ENCODE assay signal across 22 cellular contexts in genomic region chr5:135189024-135189423, GRCh38.
"Had no signal": no experiment of that assay in that cellular context is flagged by ENCODE, and none has a peak within 500 bp of the region (broad histone marks: within the 10 kb centered on the region; RNA-seq: fewer than 3 reads in every experiment).

No MANE protein-coding gene starts in this region.

- ATAC-seq: activated CD4-positive, alpha-beta T cell treated with anti-CD3 and anti-CD28 coated beads for 36 hours; activated naive CD8-positive, alpha-beta T cell treated with anti-CD3 and anti-CD28 coated beads, Interleukin-2, amount 50 U/mL, for 24 hours; body of pancreas; natural killer cell; psoas muscle; right cardiac atrium; stimulated activated memory B cell treated with anti-CD40 and anti-IgM and Interleukin-4, amounts not matched to agents 10 μg/mL and 1 μg/mL and 100 μg/mL, for 72 hours had no signal

- H3K4me3 ChIP-seq: body of pancreas, cardiac muscle cell, left ventricle myocardium inferior, psoas muscle, thoracic aorta, upper lobe of left lung had no signal

- DNase-seq: activated B cell treated with CpG ODN at 0.5 μM for 24 hours; activated CD4-positive, alpha-beta T cell treated with anti-CD3 and anti-CD28 coated beads for 36 hours; activated CD4-positive, alpha-beta T cell treated with anti-CD3 and anti-CD28 coated beads, Interleukin-2, amount 50 U/mL, for 4 hours; activated gamma-delta T cell; activated naive CD4-positive, alpha-beta T cell treated with anti-CD3 and anti-CD28 coated beads, Interleukin-2, amount 50 U/mL, for 16 hours; activated naive CD8-positive, alpha-beta T cell treated with anti-CD3 and anti-CD28 coated beads, Interleukin-2, amount 50 U/mL, for 24 hours; activated T-cell treated with anti-CD3 and anti-CD28 coated beads for 4 hours; anterior cingulate cortex; body of pancreas; cortex of kidney; foreskin melanocyte; left ventricle myocardium inferior; natural killer cell; psoas muscle; right cardiac atrium; stimulated activated CD4-positive, alpha-beta T cell treated with anti-CD3 and anti-CD28 coated beads, Interleukin-2, amount 100 ng/mL, for 24 hours; T1000; upper lobe of left lung had no signal

- H3K9me3 ChIP-seq: body of pancreas, left ventricle myocardium inferior, psoas muscle, thoracic aorta, upper lobe of left lung had no signal

- H3K4me3 Mint-ChIP-seq: activated B cell treated with CpG ODN at 0.5 μM for 24 hours; activated CD4-positive, alpha-beta T cell treated with anti-CD3 and anti-CD28 coated beads for 36 hours; activated naive CD8-positive, alpha-beta T cell treated with anti-CD3 and anti-CD28 coated beads, Interleukin-2, amount 50 U/mL, for 24 hours; activated T-helper 1 cell treated with anti-CD3 and anti-CD28 coated beads, Interleukin-12 subunit alpha, Interleukin-12 subunit beta, Interleukin-2, Interleukin-4 antibody, amounts not matched to agents 30 ng/mL and 10 ng/mL and 1 ng/mL, durations not matched to agents 14 hours and 24 hours and 36 hours; natural killer cell; stimulated activated memory B cell treated with anti-CD40 and anti-IgM and Interleukin-4, amounts not matched to agents 10 μg/mL and 1 μg/mL and 100 μg/mL, for 72 hours had no signal

- H3K36me3 ChIP-seq: cardiac muscle cell, left ventricle myocardium inferior, thoracic aorta, upper lobe of left lung had no signal

- H3K36me3 Mint-ChIP-seq: natural killer cell; stimulated activated memory B cell treated with anti-CD40 and anti-IgM and Interleukin-4, amounts not matched to agents 10 μg/mL and 1 μg/mL and 100 μg/mL, for 72 hours had no signal

- H3K27me3 ChIP-seq: body of pancreas had no signal

- H3K27ac ChIP-seq: body of pancreas, cardiac muscle cell, left ventricle myocardium inferior, psoas muscle, thoracic aorta, upper lobe of left lung had no signal

- H3K27ac Mint-ChIP-seq: activated B cell treated with CpG ODN at 0.5 μM for 24 hours; activated CD4-positive, alpha-beta T cell treated with anti-CD3 and anti-CD28 coated beads for 36 hours; activated naive CD8-positive, alpha-beta T cell treated with anti-CD3 and anti-CD28 coated beads, Interleukin-2, amount 50 U/mL, for 24 hours; activated T-helper 1 cell treated with anti-CD3 and anti-CD28 coated beads, Interleukin-12 subunit alpha, Interleukin-12 subunit beta, Interleukin-2, Interleukin-4 antibody, amounts not matched to agents 30 ng/mL and 10 ng/mL and 1 ng/mL, durations not matched to agents 14 hours and 24 hours and 36 hours; natural killer cell; stimulated activated memory B cell treated with anti-CD40 and anti-IgM and Interleukin-4, amounts not matched to agents 10 μg/mL and 1 μg/mL and 100 μg/mL, for 72 hours had no signal

- H3K9me3 Mint-ChIP-seq: activated B cell treated with CpG ODN at 0.5 μM for 24 hours; activated naive CD8-positive, alpha-beta T cell treated with anti-CD3 and anti-CD28 coated beads, Interleukin-2, amount 50 U/mL, for 24 hours; activated T-helper 1 cell treated with anti-CD3 and anti-CD28 coated beads, Interleukin-12 subunit alpha, Interleukin-12 subunit beta, Interleukin-2, Interleukin-4 antibody, amounts not matched to agents 30 ng/mL and 10 ng/mL and 1 ng/mL, durations not matched to agents 14 hours and 24 hours and 36 hours; natural killer cell; stimulated activated memory B cell treated with anti-CD40 and anti-IgM and Interleukin-4, amounts not matched to agents 10 μg/mL and 1 μg/mL and 100 μg/mL, for 72 hours had no signal
